Comparison of ENCODE assay signal across 8 cellular contexts in the genomic region with DNA sequence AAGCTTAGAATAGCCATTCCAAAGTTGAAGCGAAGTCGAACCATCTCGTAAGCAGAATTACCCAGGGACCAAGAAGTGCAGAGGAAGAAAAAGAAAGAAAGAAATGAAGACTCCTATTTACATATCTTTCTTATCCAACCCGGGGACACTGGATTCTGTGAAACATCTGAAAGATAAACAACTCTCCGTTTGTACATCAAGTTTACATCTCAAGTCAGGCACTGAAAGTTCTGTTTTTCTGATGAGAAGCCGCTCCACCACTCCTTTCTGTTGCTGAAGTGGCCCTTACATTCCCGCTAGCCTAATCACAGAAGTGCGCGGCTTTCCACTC. TPM values are rescaled to one million over a fixed set of nuclear protein-coding genes. Genes with fewer than 3 reads are reported as not detected.
DNase-seq lines count a peak whose midpoint lies in the region; ATAC-seq and TF ChIP-seq lines count a peak whose summit lies in the region.

No MANE protein-coding gene starts in this region.

- H3K36me3 ChIP-seq in adipocyte (ENCODE audit: control insufficient read depth, insufficient read depth, low read length, severe bottlenecking) (peaks cover 6% of the 10 kb centered on the region), thoracic aorta (peaks cover 1% of the 10 kb centered on the region)

- H3K27me3 Mint-ChIP-seq in activated CD4-positive, alpha-beta T cell treated with anti-CD3 and anti-CD28 coated beads, Interleukin-2, amount 10 ng/mL, durations not matched to agents 7 days and 5 days, result no peaks in the 10 kb centered on the region

- no peaks in the 10 kb centered on the region for H3K9me3 Mint-ChIP-seq in activated CD4-positive, alpha-beta T cell treated with anti-CD3 and anti-CD28 coated beads, Interleukin-2, amount 10 ng/mL, durations not matched to agents 7 days and 5 days

- peaks cover 20% of the 10 kb centered on the region for H3K36me3 Mint-ChIP-seq in activated CD4-positive, alpha-beta T cell treated with anti-CD3 and anti-CD28 coated beads, Interleukin-2, amount 10 ng/mL, durations not matched to agents 7 days and 5 days (ENCODE audit: low read depth)

- POLR2A ChIA-PET in activated CD4-positive, alpha-beta T cell treated with anti-CD3 and anti-CD28 coated beads, Interleukin-2, amount 10 ng/mL, durations not matched to agents 7 days and 5 days (lab: Charles Lee), result interaction anchor here (0.6 kb wide), 1 partner anchor 9 kb away, joined by 8 read pairs; no protein-coding TSS in a partner anchor

- H3K4me3 Mint-ChIP-seq in activated CD4-positive, alpha-beta T cell treated with anti-CD3 and anti-CD28 coated beads, Interleukin-2, amount 10 ng/mL, durations not matched to agents 7 days and 5 days, result peak overlapping the region; percentile 99

- H3K27ac ChIP-seq in layer of hippocampus (ENCODE audit: low read depth, low read length) (peak overlapping the region; percentile 98), thoracic aorta (peak overlapping the region; percentile 97 to 100)

- H3K9me3 ChIP-seq in adipocyte (ENCODE audit: control insufficient read depth, low read length), result no peaks in the 10 kb centered on the region
- H3K9me3 ChIP-seq in thoracic aorta, result no peaks in the 10 kb centered on the region

- H3K4me1 ChIP-seq in adipocyte (ENCODE audit: control insufficient read depth, insufficient read depth, low read length), result peaks cover 51% of the 10 kb centered on the region
- peaks cover 33 to 60% of the 10 kb centered on the region in 2 donors for H3K4me1 ChIP-seq in thoracic aorta (ENCODE audit: control insufficient read depth in 1 of 2, low read depth in 2 of 2)

- peak overlapping the region; percentile 100 for H3K27ac Mint-ChIP-seq in activated CD4-positive, alpha-beta T cell treated with anti-CD3 and anti-CD28 coated beads, Interleukin-2, amount 10 ng/mL, durations not matched to agents 7 days and 5 days

- H3K4me1 Mint-ChIP-seq in activated CD4-positive, alpha-beta T cell treated with anti-CD3 and anti-CD28 coated beads, Interleukin-2, amount 10 ng/mL, durations not matched to agents 7 days and 5 days, result peaks cover 43% of the 10 kb centered on the region

- ATAC-seq in thoracic aorta (ENCODE audit: insufficient number of reproducible peaks, low FRiP score, low read depth) (no peak), HG02884 (IDR thresholded peaks at IDR 0.05; ENCODE audit: unreplicated experiment) (no peak), HG03097 (IDR thresholded peaks at IDR 0.05; ENCODE audit: low FRiP score, unreplicated experiment) (no peak)

- H3K4me3 ChIP-seq in adipocyte (ENCODE audit: low read length), result peak overlapping the region; percentile 99
- H3K4me3 ChIP-seq in thoracic aorta, result peak overlapping the region; percentile 89

- CTCF ChIA-PET in activated CD4-positive, alpha-beta T cell treated with anti-CD3 and anti-CD28 coated beads, Interleukin-2, amount 10 ng/mL, durations not matched to agents 7 days and 5 days (lab: Charles Lee), result interaction anchor here (1.0 kb wide), 1 partner anchor 39 kb away, joined by 5 read pairs; no protein-coding TSS in a partner anchor

- H3K9ac ChIP-seq in adipocyte (ENCODE audit: low read length), result peak overlapping the region; percentile 99

- H3K27me3 ChIP-seq in adipocyte (replicated peaks; ENCODE audit: control insufficient read depth, insufficient read depth, low read length), result no peaks in the 10 kb centered on the region
- no peaks in the 10 kb centered on the region for H3K27me3 ChIP-seq in layer of hippocampus (ENCODE audit: control insufficient read depth, insufficient read depth, low read length)
- H3K27me3 ChIP-seq in thoracic aorta (replicated peaks; ENCODE audit: insufficient read depth), result no peaks in the 10 kb centered on the region

- TF ChIP-seq CTCF in thoracic aorta (IDR thresholded peaks at IDR 0.05), result no peak

- no peak for DNase-seq in activated CD4-positive, alpha-beta T cell treated with anti-CD3 and anti-CD28 coated beads, Interleukin-2, amount 10 ng/mL, durations not matched to agents 7 days and 5 days
- DNase-seq in activated CD4-positive, alpha-beta T cell treated with anti-CD3 and anti-CD28 coated beads for 1 hour, result no peak
- DNase-seq in adipocyte (ENCODE audit: low read depth), result no peak
- DNase-seq in thoracic aorta (ENCODE audit: low spot score), result no peak
- no peak for DNase-seq in NCI-H524 (lab: John Stamatoyannopoulos, UW)

RNA-seq across cellular contexts. Expression of gene GANC, which starts 0.3 kb away (rescaled TPM):
- 10 to 100 TPM; 28.3 to 32.1 TPM for total RNA-seq in activated CD4-positive, alpha-beta T cell treated with anti-CD3 and anti-CD28 coated beads, Interleukin-2, amount 10 ng/mL, durations not matched to agents 7 days and 5 days
- 10 to 100 TPM; 32.0 to 78.8 TPM for total RNA-seq in thoracic aorta

RNA-seq across cellular contexts. Expression of gene TMEM87A, which starts 0.5 kb away (rescaled TPM):
- total RNA-seq in activated CD4-positive, alpha-beta T cell treated with anti-CD3 and anti-CD28 coated beads, Interleukin-2, amount 10 ng/mL, durations not matched to agents 7 days and 5 days, result 10 to 100 TPM; 37.7 to 38.0 TPM
- 10 to 100 TPM; 39.8 to 94.4 TPM for total RNA-seq in thoracic aorta
